Comparison of ENCODE assay signal across 1 cellular context in genomic region chr10:96949039-96949683, GRCh38.
A peak's percentile ranks its signal among the peaks of the same experiment; 100 is the strongest.
TF ChIP-seq lines count a peak whose summit lies in the region.

No MANE protein-coding gene starts in this region.

TF ChIP-seq in K562, 482 proteins besides CTCF, POLR2A, EP300 and RAD21 (continued from another document):
- TF ChIP-seq, protein P1, sequence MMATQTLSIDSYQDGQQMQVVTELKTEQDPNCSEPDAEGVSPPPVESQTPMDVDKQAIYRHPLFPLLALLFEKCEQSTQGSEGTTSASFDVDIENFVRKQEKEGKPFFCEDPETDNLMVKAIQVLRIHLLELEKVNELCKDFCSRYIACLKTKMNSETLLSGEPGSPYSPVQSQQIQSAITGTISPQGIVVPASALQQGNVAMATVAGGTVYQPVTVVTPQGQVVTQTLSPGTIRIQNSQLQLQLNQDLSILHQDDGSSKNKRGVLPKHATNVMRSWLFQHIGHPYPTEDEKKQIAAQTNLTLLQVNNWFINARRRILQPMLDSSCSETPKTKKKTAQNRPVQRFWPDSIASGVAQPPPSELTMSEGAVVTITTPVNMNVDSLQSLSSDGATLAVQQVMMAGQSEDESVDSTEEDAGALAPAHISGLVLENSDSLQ (IDR thresholded peaks at IDR 0.05) = peak; percentile 52; the same call in 1 of the 2 replicates
- no peak for TF ChIP-seq ZBTB7A (IDR thresholded peaks at IDR 0.05; ENCODE audit: borderline replicate concordance, control insufficient read depth, low read depth, low read length)
